ENCODE assay signal across 1 cellular context in genomic region chr9:113650207-113651131, GRCh38.
A peak's percentile ranks its signal among the peaks of the same experiment; 100 is the strongest.
TF ChIP-seq lines count a peak whose summit lies in the region.

No MANE protein-coding gene starts in this region.

TF ChIP-seq in HepG2, 621 proteins besides CTCF, POLR2A, EP300 and RAD21 (continued from another document and continues in another):
- TF ChIP-seq ZNF609 (CRISPR knock-in tag; IDR thresholded peaks at IDR 0.05; ENCODE audit: borderline replicate concordance) = peak; percentile 80; the same call in 1 of the 2 replicates
- no peak for TF ChIP-seq MATR3 (CRISPR knock-in tag; IDR thresholded peaks at IDR 0.05)
- TF ChIP-seq TARDBP (CRISPR knock-in tag; IDR thresholded peaks at IDR 0.05) = 0 out of 2 replicates have a peak, but pooled peaks have one; percentile 47
- TF ChIP-seq, protein P1, sequence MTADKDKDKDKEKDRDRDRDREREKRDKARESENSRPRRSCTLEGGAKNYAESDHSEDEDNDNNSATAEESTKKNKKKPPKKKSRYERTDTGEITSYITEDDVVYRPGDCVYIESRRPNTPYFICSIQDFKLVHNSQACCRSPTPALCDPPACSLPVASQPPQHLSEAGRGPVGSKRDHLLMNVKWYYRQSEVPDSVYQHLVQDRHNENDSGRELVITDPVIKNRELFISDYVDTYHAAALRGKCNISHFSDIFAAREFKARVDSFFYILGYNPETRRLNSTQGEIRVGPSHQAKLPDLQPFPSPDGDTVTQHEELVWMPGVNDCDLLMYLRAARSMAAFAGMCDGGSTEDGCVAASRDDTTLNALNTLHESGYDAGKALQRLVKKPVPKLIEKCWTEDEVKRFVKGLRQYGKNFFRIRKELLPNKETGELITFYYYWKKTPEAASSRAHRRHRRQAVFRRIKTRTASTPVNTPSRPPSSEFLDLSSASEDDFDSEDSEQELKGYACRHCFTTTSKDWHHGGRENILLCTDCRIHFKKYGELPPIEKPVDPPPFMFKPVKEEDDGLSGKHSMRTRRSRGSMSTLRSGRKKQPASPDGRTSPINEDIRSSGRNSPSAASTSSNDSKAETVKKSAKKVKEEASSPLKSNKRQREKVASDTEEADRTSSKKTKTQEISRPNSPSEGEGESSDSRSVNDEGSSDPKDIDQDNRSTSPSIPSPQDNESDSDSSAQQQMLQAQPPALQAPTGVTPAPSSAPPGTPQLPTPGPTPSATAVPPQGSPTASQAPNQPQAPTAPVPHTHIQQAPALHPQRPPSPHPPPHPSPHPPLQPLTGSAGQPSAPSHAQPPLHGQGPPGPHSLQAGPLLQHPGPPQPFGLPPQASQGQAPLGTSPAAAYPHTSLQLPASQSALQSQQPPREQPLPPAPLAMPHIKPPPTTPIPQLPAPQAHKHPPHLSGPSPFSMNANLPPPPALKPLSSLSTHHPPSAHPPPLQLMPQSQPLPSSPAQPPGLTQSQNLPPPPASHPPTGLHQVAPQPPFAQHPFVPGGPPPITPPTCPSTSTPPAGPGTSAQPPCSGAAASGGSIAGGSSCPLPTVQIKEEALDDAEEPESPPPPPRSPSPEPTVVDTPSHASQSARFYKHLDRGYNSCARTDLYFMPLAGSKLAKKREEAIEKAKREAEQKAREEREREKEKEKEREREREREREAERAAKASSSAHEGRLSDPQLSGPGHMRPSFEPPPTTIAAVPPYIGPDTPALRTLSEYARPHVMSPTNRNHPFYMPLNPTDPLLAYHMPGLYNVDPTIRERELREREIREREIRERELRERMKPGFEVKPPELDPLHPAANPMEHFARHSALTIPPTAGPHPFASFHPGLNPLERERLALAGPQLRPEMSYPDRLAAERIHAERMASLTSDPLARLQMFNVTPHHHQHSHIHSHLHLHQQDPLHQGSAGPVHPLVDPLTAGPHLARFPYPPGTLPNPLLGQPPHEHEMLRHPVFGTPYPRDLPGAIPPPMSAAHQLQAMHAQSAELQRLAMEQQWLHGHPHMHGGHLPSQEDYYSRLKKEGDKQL (CRISPR knock-in tag; IDR thresholded peaks at IDR 0.05; ENCODE audit: low read depth) = peak; percentile 64; the same call in 1 of the 2 replicates
- TF ChIP-seq, protein P2, sequence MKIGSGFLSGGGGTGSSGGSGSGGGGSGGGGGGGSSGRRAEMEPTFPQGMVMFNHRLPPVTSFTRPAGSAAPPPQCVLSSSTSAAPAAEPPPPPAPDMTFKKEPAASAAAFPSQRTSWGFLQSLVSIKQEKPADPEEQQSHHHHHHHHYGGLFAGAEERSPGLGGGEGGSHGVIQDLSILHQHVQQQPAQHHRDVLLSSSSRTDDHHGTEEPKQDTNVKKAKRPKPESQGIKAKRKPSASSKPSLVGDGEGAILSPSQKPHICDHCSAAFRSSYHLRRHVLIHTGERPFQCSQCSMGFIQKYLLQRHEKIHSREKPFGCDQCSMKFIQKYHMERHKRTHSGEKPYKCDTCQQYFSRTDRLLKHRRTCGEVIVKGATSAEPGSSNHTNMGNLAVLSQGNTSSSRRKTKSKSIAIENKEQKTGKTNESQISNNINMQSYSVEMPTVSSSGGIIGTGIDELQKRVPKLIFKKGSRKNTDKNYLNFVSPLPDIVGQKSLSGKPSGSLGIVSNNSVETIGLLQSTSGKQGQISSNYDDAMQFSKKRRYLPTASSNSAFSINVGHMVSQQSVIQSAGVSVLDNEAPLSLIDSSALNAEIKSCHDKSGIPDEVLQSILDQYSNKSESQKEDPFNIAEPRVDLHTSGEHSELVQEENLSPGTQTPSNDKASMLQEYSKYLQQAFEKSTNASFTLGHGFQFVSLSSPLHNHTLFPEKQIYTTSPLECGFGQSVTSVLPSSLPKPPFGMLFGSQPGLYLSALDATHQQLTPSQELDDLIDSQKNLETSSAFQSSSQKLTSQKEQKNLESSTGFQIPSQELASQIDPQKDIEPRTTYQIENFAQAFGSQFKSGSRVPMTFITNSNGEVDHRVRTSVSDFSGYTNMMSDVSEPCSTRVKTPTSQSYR (CRISPR knock-in tag; IDR thresholded peaks at IDR 0.05; ENCODE audit: borderline replicate concordance) = peak; percentile 87
- no peak for TF ChIP-seq MZF1 (CRISPR knock-in tag; IDR thresholded peaks at IDR 0.05; ENCODE audit: borderline replicate concordance)
- peak; percentile 85 for TF ChIP-seq THAP11 (CRISPR knock-in tag; IDR thresholded peaks at IDR 0.05)
- TF ChIP-seq, protein P3, sequence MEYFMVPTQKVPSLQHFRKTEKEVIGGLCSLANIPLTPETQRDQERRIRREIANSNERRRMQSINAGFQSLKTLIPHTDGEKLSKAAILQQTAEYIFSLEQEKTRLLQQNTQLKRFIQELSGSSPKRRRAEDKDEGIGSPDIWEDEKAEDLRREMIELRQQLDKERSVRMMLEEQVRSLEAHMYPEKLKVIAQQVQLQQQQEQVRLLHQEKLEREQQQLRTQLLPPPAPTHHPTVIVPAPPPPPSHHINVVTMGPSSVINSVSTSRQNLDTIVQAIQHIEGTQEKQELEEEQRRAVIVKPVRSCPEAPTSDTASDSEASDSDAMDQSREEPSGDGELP (IDR thresholded peaks at IDR 0.05; ENCODE audit: borderline replicate concordance, low read depth) = peak; percentile 50; the same call in 1 of the 2 replicates
- TF ChIP-seq ZNF580 (CRISPR knock-in tag; IDR thresholded peaks at IDR 0.05; ENCODE audit: borderline replicate concordance, low read depth) = no peak
- TF ChIP-seq, protein P4, sequence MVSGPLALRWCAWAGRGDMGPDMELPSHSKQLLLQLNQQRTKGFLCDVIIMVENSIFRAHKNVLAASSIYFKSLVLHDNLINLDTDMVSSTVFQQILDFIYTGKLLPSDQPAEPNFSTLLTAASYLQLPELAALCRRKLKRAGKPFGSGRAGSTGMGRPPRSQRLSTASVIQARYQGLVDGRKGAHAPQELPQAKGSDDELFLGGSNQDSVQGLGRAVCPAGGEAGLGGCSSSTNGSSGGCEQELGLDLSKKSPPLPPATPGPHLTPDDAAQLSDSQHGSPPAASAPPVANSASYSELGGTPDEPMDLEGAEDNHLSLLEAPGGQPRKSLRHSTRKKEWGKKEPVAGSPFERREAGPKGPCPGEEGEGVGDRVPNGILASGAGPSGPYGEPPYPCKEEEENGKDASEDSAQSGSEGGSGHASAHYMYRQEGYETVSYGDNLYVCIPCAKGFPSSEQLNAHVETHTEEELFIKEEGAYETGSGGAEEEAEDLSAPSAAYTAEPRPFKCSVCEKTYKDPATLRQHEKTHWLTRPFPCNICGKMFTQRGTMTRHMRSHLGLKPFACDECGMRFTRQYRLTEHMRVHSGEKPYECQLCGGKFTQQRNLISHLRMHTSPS (CRISPR knock-in tag; IDR thresholded peaks at IDR 0.05; ENCODE audit: low read depth) = no peak
- TF ChIP-seq ZNF124 (CRISPR knock-in tag; IDR thresholded peaks at IDR 0.05) = no peak
- no peak for TF ChIP-seq ZNF24 (IDR thresholded peaks at IDR 0.05)
- TF ChIP-seq ZNF574 (CRISPR knock-in tag; IDR thresholded peaks at IDR 0.05) = peak; percentile 59
- TF ChIP-seq FOXA1 (IDR thresholded peaks at IDR 0.05) = no peak
- TF ChIP-seq FOXA1 (CRISPR knock-in tag; IDR thresholded peaks at IDR 0.05) = peak; percentile 89
- TF ChIP-seq HOMEZ (CRISPR knock-in tag; IDR thresholded peaks at IDR 0.05; ENCODE audit: low read depth) = no peak
- TF ChIP-seq ZNF607 (CRISPR knock-in tag; IDR thresholded peaks at IDR 0.05; ENCODE audit: borderline replicate concordance) = peak; percentile 80; the same call in 1 of the 2 replicates
- no peak; the same call in 1 of the 2 replicates for TF ChIP-seq HINFP (CRISPR knock-in tag; IDR thresholded peaks at IDR 0.05; ENCODE audit: low read depth)
- no peak for TF ChIP-seq ZNF7 (CRISPR knock-in tag; IDR thresholded peaks at IDR 0.05)
- TF ChIP-seq, protein P5, sequence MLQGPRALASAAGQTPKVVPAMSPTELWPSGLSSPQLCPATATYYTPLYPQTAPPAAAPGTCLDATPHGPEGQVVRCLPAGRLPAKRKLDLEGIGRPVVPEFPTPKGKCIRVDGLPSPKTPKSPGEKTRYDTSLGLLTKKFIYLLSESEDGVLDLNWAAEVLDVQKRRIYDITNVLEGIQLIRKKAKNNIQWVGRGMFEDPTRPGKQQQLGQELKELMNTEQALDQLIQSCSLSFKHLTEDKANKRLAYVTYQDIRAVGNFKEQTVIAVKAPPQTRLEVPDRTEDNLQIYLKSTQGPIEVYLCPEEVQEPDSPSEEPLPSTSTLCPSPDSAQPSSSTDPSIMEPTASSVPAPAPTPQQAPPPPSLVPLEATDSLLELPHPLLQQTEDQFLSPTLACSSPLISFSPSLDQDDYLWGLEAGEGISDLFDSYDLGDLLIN (CRISPR knock-in tag; IDR thresholded peaks at IDR 0.05; ENCODE audit: borderline replicate concordance) = no peak
